In the genomic region with DNA sequence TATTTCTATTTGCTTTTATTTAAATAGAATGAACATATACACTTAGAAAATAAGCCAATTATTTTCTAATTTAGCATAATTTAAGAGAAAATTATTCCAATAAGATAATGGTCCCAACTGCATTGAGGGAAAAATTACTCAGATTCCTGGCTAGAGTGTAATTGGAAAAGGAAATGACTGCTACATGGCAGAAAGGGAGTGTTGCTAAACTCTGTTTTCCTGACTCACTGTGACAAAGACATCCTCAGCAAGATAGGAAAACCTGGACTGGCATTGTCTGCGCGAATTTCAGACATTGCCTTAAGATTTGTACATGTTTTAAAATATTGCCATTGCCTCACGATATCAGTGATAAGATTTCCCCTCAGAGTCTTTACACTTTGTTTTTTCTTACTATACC, we compare ENCODE assay signal across 11 cellular contexts. TPM values are rescaled to one million over a fixed set of nuclear protein-coding genes. Genes with fewer than 3 reads are reported as not detected.
A peak's percentile ranks its signal among the peaks of the same experiment; 100 is the strongest.
DNase-seq lines count a peak whose midpoint lies in the region; ATAC-seq, FAIRE-seq and TF ChIP-seq lines count a peak whose summit lies in the region.
"Had no signal": no experiment of that assay in that cellular context is flagged by ENCODE, and none has a peak within 500 bp of the region (broad histone marks: within the 10 kb centered on the region; RNA-seq: fewer than 3 reads in every experiment).

No MANE protein-coding gene starts in this region.

- H3K36me3 Mint-ChIP-seq in astrocyte (ENCODE audit: low read depth, unreplicated experiment) = no peaks in the 10 kb centered on the region

- intact Hi-C loops in colonic mucosa (cut with DNase I) = no loop called here

- FAIRE-seq in astrocyte (lab: Jason Lieb, UNC) = peak; percentile 97

- H3K36me3 ChIP-seq in BJ (ENCODE audit: control insufficient read depth, insufficient read depth, low read length) = no peaks in the 10 kb centered on the region
- no peaks in the 10 kb centered on the region for H3K36me3 ChIP-seq in astrocyte (ENCODE audit: insufficient read depth, low read length)
- no peaks in the 10 kb centered on the region for H3K36me3 ChIP-seq in colonic mucosa
- H3K36me3 ChIP-seq: adrenal gland had no signal

- H3K9me3 Mint-ChIP-seq in astrocyte (ENCODE audit: unreplicated experiment) = no peaks in the 10 kb centered on the region

- no peaks in the 10 kb centered on the region for H4K20me1 ChIP-seq in astrocyte (ENCODE audit: insufficient read depth, low read length)

- POLR2A ChIA-PET in BJ (lab: Charles Lee) = no interaction called here

- peaks cover 6% of the 10 kb centered on the region for H3K4me1 Mint-ChIP-seq in astrocyte (ENCODE audit: low read depth, unreplicated experiment)

- H3K27me3 Mint-ChIP-seq in astrocyte (ENCODE audit: low read depth, unreplicated experiment) = no peaks in the 10 kb centered on the region

- peak overlapping the region; percentile 58 for H2AFZ ChIP-seq in astrocyte (ENCODE audit: low read depth, low read length)

- H3K27me3 ChIP-seq in BJ (ENCODE audit: control insufficient read depth, insufficient read depth, low read length) = no peaks in the 10 kb centered on the region
- no peaks in the 10 kb centered on the region for H3K27me3 ChIP-seq in astrocyte (ENCODE audit: insufficient read depth, low read length)
- no peaks in the 10 kb centered on the region for H3K27me3 ChIP-seq in colonic mucosa
- H3K27me3 ChIP-seq: adrenal gland had no signal

- DNase-seq in BJ (ENCODE audit: low read depth) = peak; percentile 45
- peak; percentile 72 for DNase-seq in HS-5 (ENCODE audit: low read depth)
- DNase-seq in astrocyte (ENCODE audit: low read depth) = peak; percentile 90
- DNase-seq in lung microvascular endothelial cell (ENCODE audit: low read depth in 2 of 2) = peak; percentile 88 to 93
- no peak for DNase-seq in colonic mucosa
- no peak for DNase-seq in middle frontal gyrus (ENCODE audit: extremely low spot score, low spot score)
- DNase-seq: NCI-H1105; stimulated activated CD4-positive, alpha-beta T cell treated with anti-CD3 and anti-CD28 coated beads, Interleukin-15, amount 100 ng/mL, for 24 hours had no signal

- peak overlapping the region; percentile 95 for H3K4me3 Mint-ChIP-seq in astrocyte (ENCODE audit: unreplicated experiment)

- H3K4me1 ChIP-seq in astrocyte (ENCODE audit: insufficient read depth, low read length) = peaks cover 6% of the 10 kb centered on the region
- no peaks in the 10 kb centered on the region for H3K4me1 ChIP-seq in colonic mucosa

- H3K4me2 ChIP-seq in astrocyte (ENCODE audit: low read length) = peak overlapping the region; percentile 85

- no peak for TF ChIP-seq CTCF in BJ (IDR thresholded peaks at IDR 0.05; ENCODE audit: insufficient read depth, low read depth, low read length)
- no peak for TF ChIP-seq CTCF in astrocyte (IDR thresholded peaks at IDR 0.05; ENCODE audit: insufficient read depth, low read depth, low read length)
- TF ChIP-seq CTCF in colonic mucosa (IDR thresholded peaks at IDR 0.05) = no peak

- H3K9ac ChIP-seq in astrocyte (ENCODE audit: low read length) = peak overlapping the region; percentile 78
- no peak overlapping the region for H3K9ac ChIP-seq in colonic mucosa (ENCODE audit: low read depth in 2 of 2, low read length in 2 of 2)

- peak overlapping the region; percentile 56 for H3K27ac Mint-ChIP-seq in astrocyte (ENCODE audit: unreplicated experiment)

- H3K4me3 ChIP-seq in BJ (ENCODE audit: low read depth, low read length) (no peak overlapping the region), astrocyte (ENCODE audit: insufficient read depth, low read depth, low read length) (peak overlapping the region; percentile 65), colonic mucosa (no peak overlapping the region)

- H3K79me2 ChIP-seq in astrocyte (ENCODE audit: insufficient read depth, low read length) = no peaks in the 10 kb centered on the region

- CTCF ChIA-PET in BJ (lab: Yijun Ruan, JAX) = interaction anchor here (1.9 kb wide), 1 partner anchor 36 kb away, joined by 6 read pairs; no protein-coding TSS in a partner anchor

- ATAC-seq in GM18867 (IDR thresholded peaks at IDR 0.05; ENCODE audit: unreplicated experiment) = no peak
- ATAC-seq in HG02763 (IDR thresholded peaks at IDR 0.05; ENCODE audit: unreplicated experiment) = no peak

- H3K27ac ChIP-seq in astrocyte (ENCODE audit: low read depth, low read length) = peak overlapping the region; percentile 66
- no peak overlapping the region for H3K27ac ChIP-seq in colonic mucosa
- H3K27ac ChIP-seq: adrenal gland had no signal

- H3K9me3 ChIP-seq in astrocyte (ENCODE audit: insufficient read depth, low read depth, low read length) (no peaks in the 10 kb centered on the region), colonic mucosa (no peaks in the 10 kb centered on the region)
- H3K9me3 ChIP-seq: adrenal gland had no signal

RNA-seq across cellular contexts. Expression of a gene that starts 8.2 kb away (rescaled TPM):
- 0.20 and 0.33 TPM in 2 replicates for polyA plus RNA-seq in BJ (2011; rRNA removed)
- polyA minus RNA-seq in BJ (2011; rRNA and poly(A)+ RNA removed) = 0.19 TPM in 1 of 2 replicates, not detected in the other
- total RNA-seq in astrocyte = 0.14 TPM in 1 of 2 replicates, not detected in the other
- 0.20 and 0.22 TPM in 2 replicates for total RNA-seq in lung microvascular endothelial cell
- total RNA-seq in colonic mucosa = 1 to 10 TPM in 1 of 2 donors, under 1 TPM in 1; 0.40 to 1.2 TPM

Comparison
In these comparisons a context has a peak if more than half of its experiments do, and no peak if none do; other contexts are left out.
1. DNase-seq: peak in BJ (single experiment), HS-5 (single experiment), astrocyte (single experiment) and lung microvascular endothelial cell (2 of 2); none in colonic mucosa (single experiment) and middle frontal gyrus (single experiment).